12 cellular contexts compared by ENCODE assay signal in genomic region chr5:96893342-96893741, GRCh38. TPM values are rescaled to one million over a fixed set of nuclear protein-coding genes. Genes with fewer than 3 reads are reported as not detected.
A peak's percentile ranks its signal among the peaks of the same experiment; 100 is the strongest.
DNase-seq lines count a peak whose midpoint lies in the region; ATAC-seq and TF ChIP-seq lines count a peak whose summit lies in the region.
"Had no signal": no experiment of that assay in that cellular context is flagged by ENCODE, and none has a peak within 500 bp of the region (broad histone marks: within the 10 kb centered on the region; RNA-seq: fewer than 3 reads in every experiment).

No MANE protein-coding gene starts in this region.

- intact Hi-C loops in Right ventricle myocardium superior (cut with DNase I), result no loop called here

- H3K4me3 ChIP-seq in fibroblast of villous mesenchyme (ENCODE audit: low read depth, low read length), result no peak overlapping the region

- H3K4me1 Mint-ChIP-seq in activated T-cell treated with anti-CD3 and anti-CD28 coated beads, Interleukin-2, amount 50 U/mL, for 4 hours (ENCODE audit: low read depth), result peaks cover 48% of the 10 kb centered on the region
- H3K4me1 Mint-ChIP-seq in activated CD4-positive, alpha-beta memory T cell treated with anti-CD3 and anti-CD28 coated beads, Interleukin-2, amount 10 ng/mL, durations not matched to agents 7 days and 5 days, result peaks cover 42% of the 10 kb centered on the region
- H3K4me1 Mint-ChIP-seq in stimulated activated naive CD8-positive, alpha-beta T cell treated with anti-CD3 and anti-CD28 coated beads, Interleukin-15, Interleukin-2, amounts not matched to agents 100 ng/mL and 50 ng/mL, for 24 hours (ENCODE audit: low read depth), result peaks cover 45% of the 10 kb centered on the region

- H3K4me3 Mint-ChIP-seq in activated T-cell treated with anti-CD3 and anti-CD28 coated beads, Interleukin-2, amount 50 U/mL, for 4 hours, result no peak overlapping the region
- no peak overlapping the region for H3K4me3 Mint-ChIP-seq in activated CD4-positive, alpha-beta memory T cell treated with anti-CD3 and anti-CD28 coated beads, Interleukin-2, amount 10 ng/mL, durations not matched to agents 7 days and 5 days
- no peak overlapping the region for H3K4me3 Mint-ChIP-seq in stimulated activated naive CD8-positive, alpha-beta T cell treated with anti-CD3 and anti-CD28 coated beads, Interleukin-15, Interleukin-2, amounts not matched to agents 100 ng/mL and 50 ng/mL, for 24 hours
- H3K4me3 Mint-ChIP-seq: dendritic cell treated with granulocyte-macrophage colony-stimulating factor and Interleukin-4, amounts not matched to agents 40 ng/mL and 50 ng/mL, for 4 days had no signal

- peak; percentile 47 to 63 for ATAC-seq in activated T-cell treated with anti-CD3 and anti-CD28 coated beads, Interleukin-2, amount 50 U/mL, for 4 hours
- no peak for ATAC-seq in Right ventricle myocardium superior (ENCODE audit: poor library complexity)

- DNase-seq in activated T-cell treated with anti-CD3 and anti-CD28 coated beads, Interleukin-2, amount 50 U/mL, for 4 hours, result peak; percentile 15
- no peak for DNase-seq in activated T-cell treated with anti-CD3 and anti-CD28 coated beads, Interleukin-2, amount 50 U/mL, for 48 hours
- no peak for DNase-seq in activated CD4-positive, alpha-beta memory T cell treated with anti-CD3 and anti-CD28 coated beads, Interleukin-2, amount 10 ng/mL, durations not matched to agents 7 days and 5 days
- DNase-seq in fibroblast of villous mesenchyme (ENCODE audit: low read depth) (peak; percentile 75), NCI-H526 treated with DMSO at 0.1 percent for 48 hours (lab: John Stamatoyannopoulos, UW) (no peak), HPDE6-E6E7 (ENCODE audit: extremely low spot score) (no peak), Right ventricle myocardium superior (no peak)
- DNase-seq: NCI-H2029; stimulated activated CD4-positive, alpha-beta T cell treated with anti-CD3 and anti-CD28 coated beads, Interleukin-4, amount 100 ng/mL, for 24 hours; T-helper 9 cell had no signal

- POLR2A ChIA-PET in activated CD4-positive, alpha-beta memory T cell treated with anti-CD3 and anti-CD28 coated beads, Interleukin-2, amount 10 ng/mL, durations not matched to agents 7 days and 5 days (lab: Charles Lee), result interaction anchor here (0.7 to 4.9 kb wide), 5 partner anchors 10 to 86 kb away, joined by 3 to 50 read pairs (median 11); partner anchors contain the start of genes ERAP1 and ERAP2

- H3K36me3 Mint-ChIP-seq in activated T-cell treated with anti-CD3 and anti-CD28 coated beads, Interleukin-2, amount 50 U/mL, for 4 hours (ENCODE audit: insufficient read depth), result peaks cover 44% of the 10 kb centered on the region
- H3K36me3 Mint-ChIP-seq in activated CD4-positive, alpha-beta memory T cell treated with anti-CD3 and anti-CD28 coated beads, Interleukin-2, amount 10 ng/mL, durations not matched to agents 7 days and 5 days (ENCODE audit: low read depth), result peaks cover 77% of the 10 kb centered on the region
- H3K36me3 Mint-ChIP-seq in stimulated activated naive CD8-positive, alpha-beta T cell treated with anti-CD3 and anti-CD28 coated beads, Interleukin-15, Interleukin-2, amounts not matched to agents 100 ng/mL and 50 ng/mL, for 24 hours (ENCODE audit: low read depth), result peaks cover 70% of the 10 kb centered on the region

- no peaks in the 10 kb centered on the region for H3K27me3 Mint-ChIP-seq in activated T-cell treated with anti-CD3 and anti-CD28 coated beads, Interleukin-2, amount 50 U/mL, for 4 hours (ENCODE audit: low read depth)
- no peaks in the 10 kb centered on the region for H3K27me3 Mint-ChIP-seq in activated CD4-positive, alpha-beta memory T cell treated with anti-CD3 and anti-CD28 coated beads, Interleukin-2, amount 10 ng/mL, durations not matched to agents 7 days and 5 days
- H3K27me3 Mint-ChIP-seq in stimulated activated naive CD8-positive, alpha-beta T cell treated with anti-CD3 and anti-CD28 coated beads, Interleukin-15, Interleukin-2, amounts not matched to agents 100 ng/mL and 50 ng/mL, for 24 hours, result no peaks in the 10 kb centered on the region
- H3K27me3 Mint-ChIP-seq: dendritic cell treated with granulocyte-macrophage colony-stimulating factor and Interleukin-4, amounts not matched to agents 40 ng/mL and 50 ng/mL, for 4 days had no signal

- CTCF ChIA-PET in activated CD4-positive, alpha-beta memory T cell treated with anti-CD3 and anti-CD28 coated beads, Interleukin-2, amount 10 ng/mL, durations not matched to agents 7 days and 5 days (lab: Charles Lee), result interaction anchor here (1.1 to 1.4 kb wide), 2 partner anchors 24 to 268 kb away, joined by 3 to 10 read pairs; no protein-coding TSS in a partner anchor

- no peak for TF ChIP-seq CTCF in fibroblast of villous mesenchyme (IDR thresholded peaks at IDR 0.05; ENCODE audit: insufficient read depth, low read depth, low read length)

- H3K27ac Mint-ChIP-seq in activated CD4-positive, alpha-beta memory T cell treated with anti-CD3 and anti-CD28 coated beads, Interleukin-2, amount 10 ng/mL, durations not matched to agents 7 days and 5 days, result peak overlapping the region; percentile 25
- peak overlapping the region; percentile 81 for H3K27ac Mint-ChIP-seq in stimulated activated naive CD8-positive, alpha-beta T cell treated with anti-CD3 and anti-CD28 coated beads, Interleukin-15, Interleukin-2, amounts not matched to agents 100 ng/mL and 50 ng/mL, for 24 hours
- H3K27ac Mint-ChIP-seq: dendritic cell treated with granulocyte-macrophage colony-stimulating factor and Interleukin-4, amounts not matched to agents 40 ng/mL and 50 ng/mL, for 4 days had no signal

- H3K9me3 Mint-ChIP-seq in activated T-cell treated with anti-CD3 and anti-CD28 coated beads, Interleukin-2, amount 50 U/mL, for 4 hours, result no peaks in the 10 kb centered on the region
- H3K9me3 Mint-ChIP-seq in activated CD4-positive, alpha-beta memory T cell treated with anti-CD3 and anti-CD28 coated beads, Interleukin-2, amount 10 ng/mL, durations not matched to agents 7 days and 5 days, result no peaks in the 10 kb centered on the region
- no peaks in the 10 kb centered on the region for H3K9me3 Mint-ChIP-seq in stimulated activated naive CD8-positive, alpha-beta T cell treated with anti-CD3 and anti-CD28 coated beads, Interleukin-15, Interleukin-2, amounts not matched to agents 100 ng/mL and 50 ng/mL, for 24 hours
- H3K9me3 Mint-ChIP-seq: dendritic cell treated with granulocyte-macrophage colony-stimulating factor and Interleukin-4, amounts not matched to agents 40 ng/mL and 50 ng/mL, for 4 days had no signal

RNA-seq across cellular contexts. Expression of gene ERAP2, which starts 17.0 kb away (rescaled TPM):
- total RNA-seq in activated T-cell treated with anti-CD3 and anti-CD28 coated beads, Interleukin-2, amount 50 U/mL, for 4 hours, result 10 to 100 TPM; 11.2 to 32.2 (median 15.2) TPM
- 10 to 100 TPM; 91.3 to 93.9 TPM for total RNA-seq in activated CD4-positive, alpha-beta memory T cell treated with anti-CD3 and anti-CD28 coated beads, Interleukin-2, amount 10 ng/mL, durations not matched to agents 7 days and 5 days
- 15.8 and 64.8 TPM in 2 replicates for total RNA-seq in fibroblast of villous mesenchyme
- 5.3 TPM for total RNA-seq in Right ventricle myocardium superior

RNA-seq across cellular contexts. Expression of gene LNPEP, which starts 42.5 kb away (rescaled TPM):
- 10 to 100 TPM; 20.3 to 22.9 (median 20.6) TPM for total RNA-seq in activated T-cell treated with anti-CD3 and anti-CD28 coated beads, Interleukin-2, amount 50 U/mL, for 4 hours
- total RNA-seq in activated CD4-positive, alpha-beta memory T cell treated with anti-CD3 and anti-CD28 coated beads, Interleukin-2, amount 10 ng/mL, durations not matched to agents 7 days and 5 days, result 10 to 100 TPM; 79.2 to 80.8 TPM
- total RNA-seq in fibroblast of villous mesenchyme (32.2 and 42.7 TPM in 2 replicates), Right ventricle myocardium superior (44.4 TPM)

Comparison
In these comparisons a context has a peak if more than half of its experiments do, and no peak if none do; other contexts are left out.
1. DNase-seq: peak in activated T-cell treated with anti-CD3 and anti-CD28 coated beads, Interleukin-2, amount 50 U/mL, for 4 hours (single experiment) and fibroblast of villous mesenchyme (single experiment); none in activated T-cell treated with anti-CD3 and anti-CD28 coated beads, Interleukin-2, amount 50 U/mL, for 48 hours (0 of 2), activated CD4-positive, alpha-beta memory T cell treated with anti-CD3 and anti-CD28 coated beads, Interleukin-2, amount 10 ng/mL, durations not matched to agents 7 days and 5 days (single experiment), NCI-H526 treated with DMSO at 0.1 percent for 48 hours (single experiment), HPDE6-E6E7 (single experiment) and Right ventricle myocardium superior (single experiment).